10 cellular contexts compared by ENCODE assay signal in the genomic region with DNA sequence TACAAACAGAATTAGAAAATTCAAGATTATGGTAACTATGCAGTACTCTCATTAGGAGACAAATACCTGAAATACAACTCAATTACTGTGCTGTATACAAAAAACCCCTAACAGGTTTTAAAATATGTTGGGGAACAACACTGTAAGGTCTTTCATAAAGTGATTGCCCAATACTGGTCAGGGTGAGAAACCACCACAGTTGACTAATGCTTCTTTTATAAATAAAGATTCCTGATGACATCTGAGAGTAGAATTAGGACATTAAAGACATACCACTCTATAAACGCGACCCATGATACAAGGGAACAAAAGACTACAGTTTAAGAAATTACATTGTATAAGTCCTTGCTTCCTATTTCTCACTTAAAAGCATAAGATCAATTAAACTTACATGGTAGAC. TPM values are rescaled to one million over a fixed set of nuclear protein-coding genes. Genes with fewer than 3 reads are reported as not detected.
DNase-seq lines count a peak whose midpoint lies in the region; ATAC-seq and TF ChIP-seq lines count a peak whose summit lies in the region.
"Had no signal": no experiment of that assay in that cellular context is flagged by ENCODE, and none has a peak within 500 bp of the region (broad histone marks: within the 10 kb centered on the region; RNA-seq: fewer than 3 reads in every experiment).

No MANE protein-coding gene starts in this region.

- H3K27ac ChIP-seq in fibroblast of lung (ENCODE audit: insufficient read depth, low read length) = peak overlapping the region; percentile 82
- no peak overlapping the region for H3K27ac ChIP-seq in GM23338 (ENCODE audit: low read depth)

- H3F3A ChIP-seq in GM23338 (replicated peaks; ENCODE audit: low read depth) = no peaks in the 10 kb centered on the region

- H3K4me3 ChIP-seq in fibroblast of lung (replicated peaks in 1 of 4; ENCODE audit: control extremely low read depth in 1 of 4, insufficient read depth in 1 of 4, low read depth in 3 of 4, low read length in 4 of 4) (no peak overlapping the region), GM23338 (no peak overlapping the region)

- no peaks in the 10 kb centered on the region for H3K9me3 Mint-ChIP-seq in GM23338
- H3K9me3 Mint-ChIP-seq: CD8-positive, alpha-beta memory T cell had no signal

- no peak overlapping the region for H2AFZ ChIP-seq in fibroblast of lung (ENCODE audit: low read length)
- H2AFZ ChIP-seq in GM23338 = no peak overlapping the region

- H3K27ac Mint-ChIP-seq in GM23338 = no peak overlapping the region
- H3K27ac Mint-ChIP-seq: CD8-positive, alpha-beta memory T cell had no signal

- ATAC-seq in GM23338 (no peak), GM18519 (IDR thresholded peaks at IDR 0.05; ENCODE audit: low FRiP score, unreplicated experiment) (no peak)

- H3K4me1 ChIP-seq in fibroblast of lung (ENCODE audit: control insufficient read depth, extremely low read depth, insufficient read depth, low read length) = peaks cover 13% of the 10 kb centered on the region
- H3K4me1 ChIP-seq in GM23338 (ENCODE audit: insufficient read depth) = no peaks in the 10 kb centered on the region

- no peak overlapping the region for H3K9ac ChIP-seq in fibroblast of lung (ENCODE audit: insufficient read depth, low read length)

- no peaks in the 10 kb centered on the region for H4K20me1 ChIP-seq in fibroblast of lung (ENCODE audit: control insufficient read depth, extremely low read depth, insufficient read depth, low read length)
- no peaks in the 10 kb centered on the region for H4K20me1 ChIP-seq in GM23338 (replicated peaks; ENCODE audit: insufficient read depth)

- H3K27me3 ChIP-seq in fibroblast of lung (ENCODE audit: control insufficient read depth, insufficient read depth, low read length) = no peaks in the 10 kb centered on the region
- no peaks in the 10 kb centered on the region for H3K27me3 ChIP-seq in GM23338 (ENCODE audit: insufficient read depth)

- H3K9me3 ChIP-seq in fibroblast of lung (ENCODE audit: control insufficient read depth, insufficient read depth, low read depth, low read length) = no peaks in the 10 kb centered on the region

- H3K27me3 Mint-ChIP-seq in GM23338 (ENCODE audit: insufficient read depth, low read depth, poor library complexity) = no peaks in the 10 kb centered on the region

- no peaks in the 10 kb centered on the region; the same call in 2 of the 3 replicates for H3K4me1 Mint-ChIP-seq in GM23338
- H3K4me1 Mint-ChIP-seq: CD8-positive, alpha-beta memory T cell had no signal

- H3K79me2 ChIP-seq in fibroblast of lung (ENCODE audit: control insufficient read depth, insufficient read depth, low read length) = peaks cover 2% of the 10 kb centered on the region
- H3K79me2 ChIP-seq in GM23338 (replicated peaks; ENCODE audit: insufficient read depth) = no peaks in the 10 kb centered on the region

- DNase-seq in EL (peak; percentile 64), SK-MEL-5 (ENCODE audit: low read depth, low spot score) (peak; percentile 46), fibroblast of lung (ENCODE audit: low read depth in 2 of 2) (peak; percentile 67 to 84), renal cortical epithelial cell (ENCODE audit: low read depth) (peak; percentile 81), GM23338 (ENCODE audit: low spot score) (no peak), HUDEP-2 (lab: John Stamatoyannopoulos, UW; ENCODE audit: unreplicated experiment in 76 of 76) (no peak)
- DNase-seq in stimulated activated naive CD4-positive, alpha-beta T cell (lab: John Stamatoyannopoulos, UW) = no peak
- DNase-seq: CD8-positive, alpha-beta memory T cell; NCI-H187 had no signal

- no peak overlapping the region for H3K4me3 Mint-ChIP-seq in GM23338
- H3K4me3 Mint-ChIP-seq: CD8-positive, alpha-beta memory T cell had no signal

- H3K36me3 Mint-ChIP-seq in GM23338 (ENCODE audit: low read depth) = no peaks in the 10 kb centered on the region
- H3K36me3 Mint-ChIP-seq: CD8-positive, alpha-beta memory T cell had no signal

- H3K4me2 ChIP-seq in fibroblast of lung (ENCODE audit: extremely low read depth, insufficient read depth, low read length) (peak overlapping the region; percentile 75), GM23338 (no peak overlapping the region)

- H3K36me3 ChIP-seq in fibroblast of lung (ENCODE audit: control insufficient read depth, insufficient read depth, low read length) = no peaks in the 10 kb centered on the region
- no peaks in the 10 kb centered on the region for H3K36me3 ChIP-seq in GM23338 (ENCODE audit: insufficient read depth)

- H3K9me2 ChIP-seq in GM23338 (ENCODE audit: insufficient read depth) = no peaks in the 10 kb centered on the region

- TF ChIP-seq CTCF in fibroblast of lung (conservative IDR thresholded peaks at IDR 0.05 in 1 of 2, IDR thresholded peaks at IDR 0.05 in 1 of 2; ENCODE audit: low read depth in 1 of 2, low read length in 2 of 2) = no peak
- no peak for TF ChIP-seq CTCF in GM23338 (conservative IDR thresholded peaks at IDR 0.05; ENCODE audit: low read depth in 2 of 2)

- in situ Hi-C loops in SK-MEL-5 (cut with HindIII; ENCODE audit: low pct_unique_long_range_greater_than_20kb, low sequenced_read_pairs) = no loop called here

TF ChIP-seq in GM23338, 12 proteins besides CTCF, POLR2A, EP300 and RAD21 (continues in another document):
- TF ChIP-seq NANOG (IDR thresholded peaks at IDR 0.05; ENCODE audit: borderline replicate concordance) = no peak
- TF ChIP-seq ZNF331 (CRISPR knock-in tag; IDR thresholded peaks at IDR 0.05; ENCODE audit: low read depth) = no peak
- no peak for TF ChIP-seq ETS1 (IDR thresholded peaks at IDR 0.05)

RNA-seq across cellular contexts. Expression of gene ZNF521, which starts 52.5 kb away (rescaled TPM):
- 1.9 and 4.9 TPM in 2 replicates for total RNA-seq in SK-MEL-5 (2014; rRNA removed; shearing (Covaris generic))
- polyA plus RNA-seq in SK-MEL-5 (2015; cell fraction: cytosol; rRNA removed) = 6.7 and 11.7 TPM in 2 replicates
- 3.8 and 6.5 TPM in 2 replicates for polyA plus RNA-seq in SK-MEL-5 (2015; cell fraction: nucleus; rRNA removed)
- total RNA-seq in fibroblast of lung = 23.6 and 43.6 TPM in 2 replicates
- polyA plus RNA-seq in fibroblast of lung = 25.2 and 29.6 TPM in 2 replicates
- 12.3 and 14.4 TPM in 2 replicates for polyA plus RNA-seq in fibroblast of lung (2012)
- 13.9 and 14.8 TPM in 2 replicates for polyA minus RNA-seq in fibroblast of lung (ENCODE audit: low replicate concordance)
- total RNA-seq in renal cortical epithelial cell = under 0.01 and 1.3 TPM in 2 replicates
- 9.2 and 10.4 TPM in 2 replicates for total RNA-seq in GM23338 (2014; rRNA removed; shearing (Covaris generic))
- 3.1 and 3.8 TPM in 2 replicates for polyA plus RNA-seq in GM23338 (2016; fragmentation: Nextera tagmentation; extraction: Ambion mirVana)
- total RNA-seq: CD8-positive, alpha-beta memory T cell had no signal
- polyA plus RNA-seq: CD8-positive, alpha-beta memory T cell had no signal

Comparison
In these comparisons a context has a peak if more than half of its experiments do, and no peak if none do; other contexts are left out.
1. DNase-seq: peak in EL (single experiment), SK-MEL-5 (single experiment), fibroblast of lung (2 of 2) and renal cortical epithelial cell (single experiment); none in GM23338 (single experiment), HUDEP-2 (0 of 76) and stimulated activated naive CD4-positive, alpha-beta T cell (0 of 6).